Comparison of ENCODE assay signal across 9 cellular contexts in genomic region chr19:16070366-16070990, GRCh38. TPM values are rescaled to one million over a fixed set of nuclear protein-coding genes. Genes with fewer than 3 reads are reported as not detected.
A peak's percentile ranks its signal among the peaks of the same experiment; 100 is the strongest.
DNase-seq lines count a peak whose midpoint lies in the region; ATAC-seq and TF ChIP-seq lines count a peak whose summit lies in the region.
"Had no signal": no experiment of that assay in that cellular context is flagged by ENCODE, and none has a peak within 500 bp of the region (broad histone marks: within the 10 kb centered on the region; RNA-seq: fewer than 3 reads in every experiment).

No MANE protein-coding gene starts in this region.

- peak overlapping the region in 1 of 2 donors; percentile 31 for H3K27ac Mint-ChIP-seq in activated naive CD4-positive, alpha-beta T cell treated with anti-CD3 and anti-CD28 coated beads, Interleukin-2, amount 50 U/mL, for 72 hours
- H3K27ac Mint-ChIP-seq: activated naive CD8-positive, alpha-beta T cell had no signal

- DNase-seq in SW480 (ENCODE audit: low spot score), result peak; percentile 97
- DNase-seq in activated naive CD4-positive, alpha-beta T cell treated with anti-CD3 and anti-CD28 coated beads, Interleukin-2, amount 50 U/mL, for 72 hours (ENCODE audit: low spot score in 2 of 2), result peak; percentile 73 to 86
- peak; percentile 86 to 95 for DNase-seq in lower leg skin (ENCODE audit: low spot score in 2 of 2)
- DNase-seq in stimulated activated CD8-positive, alpha-beta memory T cell treated with anti-CD3 and anti-CD28 coated beads, Interleukin-7, amount 100 ng/mL, for 4 hours (ENCODE audit: low read depth in 2 of 2), result peak; percentile 74 to 83
- DNase-seq in NCI-H526 treated with DMSO at 0.1 percent for 48 hours (lab: John Stamatoyannopoulos, UW), result no peak
- DNase-seq in COR-L47 (lab: John Stamatoyannopoulos, UW), result no peak

- H3K36me3 Mint-ChIP-seq in activated naive CD4-positive, alpha-beta T cell treated with anti-CD3 and anti-CD28 coated beads, Interleukin-2, amount 50 U/mL, for 72 hours, result peaks cover 0 to 8% of the 10 kb centered on the region in 2 donors
- H3K36me3 Mint-ChIP-seq: activated naive CD8-positive, alpha-beta T cell had no signal

- H3K4me3 ChIP-seq in lower leg skin (ENCODE audit: low read depth, poor library complexity, severe bottlenecking), result no peak overlapping the region

- intact Hi-C loops in lower leg skin (cut with DNase I; ENCODE audit: low total_unique reads), result no loop called here

- H3K9me3 Mint-ChIP-seq in activated naive CD4-positive, alpha-beta T cell treated with anti-CD3 and anti-CD28 coated beads, Interleukin-2, amount 50 U/mL, for 72 hours, result no peaks in the 10 kb centered on the region

- ATAC-seq in GM21619 (IDR thresholded peaks at IDR 0.05; ENCODE audit: unreplicated experiment), result peak; percentile 48
- peak; percentile 98 for ATAC-seq in activated naive CD4-positive, alpha-beta T cell treated with anti-CD3 and anti-CD28 coated beads, Interleukin-2, amount 50 U/mL, for 72 hours
- ATAC-seq in GM21576 (IDR thresholded peaks at IDR 0.05; ENCODE audit: unreplicated experiment), result no peak

- no peak for TF ChIP-seq CTCF in lower leg skin (IDR thresholded peaks at IDR 0.05)

- 21 to 37% methylated on average over 16 of the region's 16 CpGs for WGBS in lower leg skin, 2 donors

- no peak for TF ChIP-seq POLR2A in lower leg skin (IDR thresholded peaks at IDR 0.05)

RNA-seq across cellular contexts. Expression of gene TPM4, which starts 5.8 kb away (rescaled TPM):
- total RNA-seq in activated naive CD4-positive, alpha-beta T cell treated with anti-CD3 and anti-CD28 coated beads, Interleukin-2, amount 50 U/mL, for 72 hours, result 100 to 1,000 TPM; 405 to 411 TPM
- total RNA-seq in lower leg skin, result 100 to 1,000 TPM; 217 to 303 (median 267) TPM

RNA-seq across cellular contexts. Expression of gene RAB8A, which starts 41.2 kb away (rescaled TPM):
- 100 to 1,000 TPM; 125 to 155 TPM for total RNA-seq in activated naive CD4-positive, alpha-beta T cell treated with anti-CD3 and anti-CD28 coated beads, Interleukin-2, amount 50 U/mL, for 72 hours
- 10 to 100 TPM; 43.3 to 58.2 (median 50.8) TPM for total RNA-seq in lower leg skin

Comparison
In these comparisons a context has a peak if more than half of its experiments do, and no peak if none do; other contexts are left out.
1. DNase-seq: peak in SW480 (single experiment), activated naive CD4-positive, alpha-beta T cell treated with anti-CD3 and anti-CD28 coated beads, Interleukin-2, amount 50 U/mL, for 72 hours (2 of 2), lower leg skin (2 of 2) and stimulated activated CD8-positive, alpha-beta memory T cell treated with anti-CD3 and anti-CD28 coated beads, Interleukin-7, amount 100 ng/mL, for 4 hours (2 of 2); none in NCI-H526 treated with DMSO at 0.1 percent for 48 hours (single experiment) and COR-L47 (single experiment).